ENCODE assay signal across 8 cellular contexts in the genomic region with DNA sequence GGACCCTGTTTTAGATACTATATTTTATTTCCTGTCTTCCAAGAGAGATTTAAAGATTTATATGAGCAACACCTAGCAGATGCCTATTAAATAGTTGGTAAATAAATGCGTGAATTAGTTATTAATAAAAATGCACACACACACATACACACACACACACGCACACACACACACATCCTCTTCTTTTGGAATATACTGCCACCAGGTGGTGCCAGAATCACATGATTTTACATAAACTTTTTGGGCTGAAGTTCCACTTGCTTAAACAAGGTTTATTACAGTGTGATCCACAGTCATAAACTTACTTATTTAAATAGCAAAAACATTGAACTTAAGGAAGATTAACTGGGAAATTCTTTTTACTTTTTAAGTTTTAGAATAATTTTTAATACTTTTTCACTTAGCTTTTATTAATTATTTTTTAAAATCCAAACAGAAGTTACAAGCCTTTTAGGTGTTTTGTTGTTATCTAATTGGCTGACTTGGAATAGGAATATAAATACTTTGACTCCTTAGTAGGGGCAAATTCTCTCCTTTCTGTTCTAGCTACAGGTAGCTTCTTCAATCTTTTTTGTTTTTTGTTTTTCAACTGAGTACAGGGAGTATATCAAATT. TPM values are rescaled to one million over a fixed set of nuclear protein-coding genes. Genes with fewer than 3 reads are reported as not detected.
DNase-seq lines count a peak whose midpoint lies in the region; ATAC-seq and TF ChIP-seq lines count a peak whose summit lies in the region.

No MANE protein-coding gene starts in this region.

- no peaks in the 10 kb centered on the region for H3K27me3 Mint-ChIP-seq in activated B cell treated with CpG ODN at 0.5 μM for 24 hours
- no peaks in the 10 kb centered on the region for H3K27me3 Mint-ChIP-seq in osteocyte (ENCODE audit: unreplicated experiment)

- CTCF ChIA-PET in activated B cell treated with CpG ODN at 0.5 μM for 24 hours (lab: Charles Lee) = interaction anchor here (0.7 to 1.5 kb wide), 7 partner anchors 17 to 1270 kb away, joined by 3 to 6 read pairs (median 3); partner anchors contain the start of genes RAD51B and ZFYVE26

- intact Hi-C loops in activated B cell treated with CpG ODN at 0.5 μM for 24 hours (cut with micrococcal nuclease) = loop anchor here (1.0 kb wide), 3 partner anchors 979 to 1270 kb away; no protein-coding TSS in a partner anchor

- H3K27ac Mint-ChIP-seq in activated B cell treated with CpG ODN at 0.5 μM for 24 hours (no peak overlapping the region), osteocyte (ENCODE audit: unreplicated experiment) (no peak overlapping the region)

- TF ChIP-seq CTCF in GM10266 (IDR thresholded peaks at IDR 0.05; ENCODE audit: control insufficient read depth, insufficient read depth, low read depth, missing control alignments) (peak; percentile 73), activated B cell treated with CpG ODN at 0.5 μM for 24 hours (IDR thresholded peaks at IDR 0.05) (no peak), osteocyte (IDR thresholded peaks at IDR 0.05) (peak; percentile 69)

- ATAC-seq in activated B cell treated with CpG ODN at 0.5 μM for 24 hours (ENCODE audit: low read depth) (peak; percentile 75), esophagus mucosa (peak; percentile 75)

- DNase-seq in AML-193 (lab: John Stamatoyannopoulos, UW) = peak; percentile 60 to 65
- DNase-seq in GM10266 (ENCODE audit: extremely low spot score) = peak; percentile 27
- peak; percentile 57 for DNase-seq in NCI-H2171 treated with DMSO at 0.1 percent for 48 hours (lab: John Stamatoyannopoulos, UW)
- DNase-seq in activated B cell treated with CpG ODN at 0.5 μM for 24 hours = no peak
- no peak for DNase-seq in osteocyte (ENCODE audit: extremely low spot score, unreplicated experiment)
- no peak for DNase-seq in GOT3 (lab: John Stamatoyannopoulos, UW)
- DNase-seq in NCI-H128 (lab: John Stamatoyannopoulos, UW; ENCODE audit: unreplicated experiment) = no peak

- peaks cover 19% of the 10 kb centered on the region for H3K36me3 Mint-ChIP-seq in activated B cell treated with CpG ODN at 0.5 μM for 24 hours (ENCODE audit: low read depth)
- no peaks in the 10 kb centered on the region for H3K36me3 Mint-ChIP-seq in osteocyte (ENCODE audit: unreplicated experiment)

- POLR2A ChIA-PET in activated B cell treated with CpG ODN at 0.5 μM for 24 hours (lab: Charles Lee) = interaction anchor here (0.8 to 1.7 kb wide), 2 partner anchors 21 to 237 kb away, joined by 5 to 6 read pairs; partner anchors contain the start of genes PIGH and ZFYVE26

- H3K4me1 Mint-ChIP-seq in activated B cell treated with CpG ODN at 0.5 μM for 24 hours (no peaks in the 10 kb centered on the region), osteocyte (ENCODE audit: unreplicated experiment) (no peaks in the 10 kb centered on the region)

- no peaks in the 10 kb centered on the region for H3K9me3 Mint-ChIP-seq in activated B cell treated with CpG ODN at 0.5 μM for 24 hours
- H3K9me3 Mint-ChIP-seq in osteocyte (ENCODE audit: unreplicated experiment) = no peaks in the 10 kb centered on the region

- no peak overlapping the region for H3K4me3 Mint-ChIP-seq in activated B cell treated with CpG ODN at 0.5 μM for 24 hours
- H3K4me3 Mint-ChIP-seq in osteocyte (ENCODE audit: unreplicated experiment) = no peak overlapping the region

RNA-seq across cellular contexts. Expression of gene RAD51B, which starts 17.5 kb away (rescaled TPM):
- 40.0 and 53.9 TPM in 2 replicates for total RNA-seq in activated B cell treated with CpG ODN at 0.5 μM for 24 hours
- total RNA-seq in esophagus mucosa = 12.2 TPM
- 11.9 and 12.7 TPM in 2 replicates for total RNA-seq in osteocyte

RNA-seq across cellular contexts. Expression of gene ZFYVE26, which starts 20.7 kb away (rescaled TPM):
- total RNA-seq in activated B cell treated with CpG ODN at 0.5 μM for 24 hours (40.7 and 41.1 TPM in 2 replicates), esophagus mucosa (12.6 TPM), osteocyte (33.4 and 38.7 TPM in 2 replicates)

Comparison
In these comparisons a context has a peak if more than half of its experiments do, and no peak if none do; other contexts are left out.
1. DNase-seq: peak in AML-193 (2 of 2), GM10266 (single experiment) and NCI-H2171 treated with DMSO at 0.1 percent for 48 hours (single experiment); none in activated B cell treated with CpG ODN at 0.5 μM for 24 hours (single experiment), osteocyte (single experiment), GOT3 (single experiment) and NCI-H128 (single experiment).